1 cellular context compared by ENCODE assay signal in the genomic region with DNA sequence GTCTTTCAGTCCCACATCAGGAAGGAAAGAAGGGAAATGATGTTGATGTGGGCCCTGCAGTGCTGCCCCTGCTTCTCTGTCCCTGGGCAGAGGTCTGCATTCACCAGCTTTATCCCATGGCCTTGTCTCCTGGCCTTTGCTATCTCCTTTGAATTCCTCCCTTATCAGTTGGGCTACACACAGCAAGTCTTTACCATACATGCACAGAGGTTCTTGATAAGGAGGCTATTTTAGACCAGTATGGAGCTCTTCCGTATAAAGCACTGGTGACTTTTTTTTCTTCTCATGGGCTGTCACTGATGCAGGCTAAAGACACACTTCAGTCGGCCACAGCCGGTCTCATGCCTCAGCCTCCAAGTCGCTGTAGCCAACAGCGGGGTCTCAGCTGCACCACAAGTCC.
TF ChIP-seq lines count a peak whose summit lies in the region.

No MANE protein-coding gene starts in this region.

TF ChIP-seq in K562, 482 proteins besides CTCF, POLR2A, EP300 and RAD21 (continued from another document and continues in another):
- TF ChIP-seq CHAMP1 (IDR thresholded peaks at IDR 0.05) (peak; percentile 68; the same call in 1 of the 2 replicates), ZMIZ1 (IDR thresholded peaks at IDR 0.05; ENCODE audit: low read depth in 2 of 2, low read length in 2 of 2) (peak in 1 of 2 experiments; percentile 49; a peak in 2 of 4 replicates), MTA3 (IDR thresholded peaks at IDR 0.05; ENCODE audit: borderline replicate concordance) (peak; percentile 54; the same call in 1 of the 2 replicates), GATA2 (CRISPR knock-in tag; IDR thresholded peaks at IDR 0.05) (peak; percentile 54), RNF2 (IDR thresholded peaks at IDR 0.05) (0 out of 2 replicates have a peak, but pooled peaks have one; percentile 54), SOX6 (IDR thresholded peaks at IDR 0.05) (peak; percentile 84), MEF2D (tag; conservative IDR thresholded peaks at IDR 0.05; ENCODE audit: low read depth) (peak; percentile 93), MYNN (IDR thresholded peaks at IDR 0.05) (peak; percentile 66; the same call in 1 of the 2 replicates), MYNN (CRISPR knock-in tag; IDR thresholded peaks at IDR 0.05) (no peak), NCOA1 (IDR thresholded peaks at IDR 0.05; ENCODE audit: low read depth) (peak; percentile 32; the same call in 1 of the 2 replicates), BCOR (IDR thresholded peaks at IDR 0.05) (peak; percentile 31; the same call in 1 of the 2 replicates), TAF1 (IDR thresholded peaks at IDR 0.05; ENCODE audit: control insufficient read depth, extremely low read depth, insufficient read depth, low read length, severe bottlenecking) (no peak), ZNF175 (CRISPR knock-in tag; IDR thresholded peaks at IDR 0.05; ENCODE audit: low read depth) (peak; percentile 31; the same call in 1 of the 2 replicates), KDM4B (IDR thresholded peaks at IDR 0.05; ENCODE audit: borderline replicate concordance in 2 of 2, low read depth in 1 of 2) (no peak), MYC (IDR thresholded peaks at IDR 0.05; ENCODE audit: low read depth, low read length) (no peak), MYC (CRISPR knock-in tag; IDR thresholded peaks at IDR 0.05; ENCODE audit: borderline replicate concordance, low read depth) (no peak), TOE1 (IDR thresholded peaks at IDR 0.05; ENCODE audit: borderline replicate concordance) (no peak), TOE1 (CRISPR knock-in tag; IDR thresholded peaks at IDR 0.05; ENCODE audit: borderline replicate concordance, low read depth) (no peak), HMGN3 (IDR thresholded peaks at IDR 0.05; ENCODE audit: borderline replicate concordance, extremely low read depth, insufficient read length, low read depth, low read length) (peak; percentile 44), POLR2AphosphoS5 (IDR thresholded peaks at IDR 0.05; ENCODE audit: control insufficient read depth, insufficient read depth, low read depth, low read length) (peak; percentile 69), RCOR1 (IDR thresholded peaks at IDR 0.05; ENCODE audit: borderline replicate concordance in 1 of 2, low read depth in 2 of 2, low read length in 2 of 2) (peak in 1 of 2 experiments; percentile 94; a peak in 3 of 4 replicates), CHD1 (IDR thresholded peaks at IDR 0.05; ENCODE audit: low read length) (no peak), MEF2A (IDR thresholded peaks at IDR 0.05; ENCODE audit: control insufficient read depth, low read depth, low read length) (peak; percentile 92), MTA2 (IDR thresholded peaks at IDR 0.05; ENCODE audit: low read depth) (peak; percentile 80), KLF16 (IDR thresholded peaks at IDR 0.05) (peak; percentile 87), TBL1XR1 (IDR thresholded peaks at IDR 0.05; ENCODE audit: low read length in 2 of 2) (peak in 1 of 2 experiments; percentile 86; a peak in 2 of 4 replicates), ARID3A (IDR thresholded peaks at IDR 0.05; ENCODE audit: borderline replicate concordance, low read depth, low read length) (no peak), SMARCE1 (IDR thresholded peaks at IDR 0.05) (peak; percentile 78), SRF (CRISPR knock-in tag; IDR thresholded peaks at IDR 0.05) (peak in 1 of 2 experiments; percentile 69; a peak in 1 of 4 replicates), FOXK1 (CRISPR knock-in tag; IDR thresholded peaks at IDR 0.05; ENCODE audit: borderline replicate concordance) (no peak), CXXC5 (CRISPR knock-in tag; IDR thresholded peaks at IDR 0.05) (peak; percentile 34; the same call in 1 of the 2 replicates), CREBBP (IDR thresholded peaks at IDR 0.05; ENCODE audit: low read depth, low read length) (no peak), ZNF318 (IDR thresholded peaks at IDR 0.05; ENCODE audit: borderline replicate concordance in 1 of 2, low read depth in 1 of 2) (no peak)
- TF ChIP-seq, protein P1, sequence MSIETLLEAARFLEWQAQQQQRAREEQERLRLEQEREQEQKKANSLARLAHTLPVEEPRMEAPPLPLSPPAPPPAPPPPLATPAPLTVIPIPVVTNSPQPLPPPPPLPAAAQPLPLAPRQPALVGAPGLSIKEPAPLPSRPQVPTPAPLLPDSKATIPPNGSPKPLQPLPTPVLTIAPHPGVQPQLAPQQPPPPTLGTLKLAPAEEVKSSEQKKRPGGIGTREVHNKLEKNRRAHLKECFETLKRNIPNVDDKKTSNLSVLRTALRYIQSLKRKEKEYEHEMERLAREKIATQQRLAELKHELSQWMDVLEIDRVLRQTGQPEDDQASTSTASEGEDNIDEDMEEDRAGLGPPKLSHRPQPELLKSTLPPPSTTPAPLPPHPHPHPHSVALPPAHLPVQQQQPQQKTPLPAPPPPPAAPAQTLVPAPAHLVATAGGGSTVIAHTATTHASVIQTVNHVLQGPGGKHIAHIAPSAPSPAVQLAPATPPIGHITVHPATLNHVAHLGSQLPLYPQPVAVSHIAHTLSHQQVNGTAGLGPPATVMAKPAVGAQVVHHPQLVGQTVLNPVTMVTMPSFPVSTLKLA (conservative IDR thresholded peaks at IDR 0.05): 0 out of 4 replicates have a peak, but pooled peaks of 1 of the 2 experiments have one; percentile 30
- TF ChIP-seq, protein P2, sequence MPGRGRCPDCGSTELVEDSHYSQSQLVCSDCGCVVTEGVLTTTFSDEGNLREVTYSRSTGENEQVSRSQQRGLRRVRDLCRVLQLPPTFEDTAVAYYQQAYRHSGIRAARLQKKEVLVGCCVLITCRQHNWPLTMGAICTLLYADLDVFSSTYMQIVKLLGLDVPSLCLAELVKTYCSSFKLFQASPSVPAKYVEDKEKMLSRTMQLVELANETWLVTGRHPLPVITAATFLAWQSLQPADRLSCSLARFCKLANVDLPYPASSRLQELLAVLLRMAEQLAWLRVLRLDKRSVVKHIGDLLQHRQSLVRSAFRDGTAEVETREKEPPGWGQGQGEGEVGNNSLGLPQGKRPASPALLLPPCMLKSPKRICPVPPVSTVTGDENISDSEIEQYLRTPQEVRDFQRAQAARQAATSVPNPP (IDR thresholded peaks at IDR 0.05; ENCODE audit: borderline replicate concordance, insufficient read depth, insufficient read length): no peak
- TF ChIP-seq, protein P3, sequence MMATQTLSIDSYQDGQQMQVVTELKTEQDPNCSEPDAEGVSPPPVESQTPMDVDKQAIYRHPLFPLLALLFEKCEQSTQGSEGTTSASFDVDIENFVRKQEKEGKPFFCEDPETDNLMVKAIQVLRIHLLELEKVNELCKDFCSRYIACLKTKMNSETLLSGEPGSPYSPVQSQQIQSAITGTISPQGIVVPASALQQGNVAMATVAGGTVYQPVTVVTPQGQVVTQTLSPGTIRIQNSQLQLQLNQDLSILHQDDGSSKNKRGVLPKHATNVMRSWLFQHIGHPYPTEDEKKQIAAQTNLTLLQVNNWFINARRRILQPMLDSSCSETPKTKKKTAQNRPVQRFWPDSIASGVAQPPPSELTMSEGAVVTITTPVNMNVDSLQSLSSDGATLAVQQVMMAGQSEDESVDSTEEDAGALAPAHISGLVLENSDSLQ (IDR thresholded peaks at IDR 0.05): peak; percentile 40; the same call in 1 of the 2 replicates
